In the genomic region with DNA sequence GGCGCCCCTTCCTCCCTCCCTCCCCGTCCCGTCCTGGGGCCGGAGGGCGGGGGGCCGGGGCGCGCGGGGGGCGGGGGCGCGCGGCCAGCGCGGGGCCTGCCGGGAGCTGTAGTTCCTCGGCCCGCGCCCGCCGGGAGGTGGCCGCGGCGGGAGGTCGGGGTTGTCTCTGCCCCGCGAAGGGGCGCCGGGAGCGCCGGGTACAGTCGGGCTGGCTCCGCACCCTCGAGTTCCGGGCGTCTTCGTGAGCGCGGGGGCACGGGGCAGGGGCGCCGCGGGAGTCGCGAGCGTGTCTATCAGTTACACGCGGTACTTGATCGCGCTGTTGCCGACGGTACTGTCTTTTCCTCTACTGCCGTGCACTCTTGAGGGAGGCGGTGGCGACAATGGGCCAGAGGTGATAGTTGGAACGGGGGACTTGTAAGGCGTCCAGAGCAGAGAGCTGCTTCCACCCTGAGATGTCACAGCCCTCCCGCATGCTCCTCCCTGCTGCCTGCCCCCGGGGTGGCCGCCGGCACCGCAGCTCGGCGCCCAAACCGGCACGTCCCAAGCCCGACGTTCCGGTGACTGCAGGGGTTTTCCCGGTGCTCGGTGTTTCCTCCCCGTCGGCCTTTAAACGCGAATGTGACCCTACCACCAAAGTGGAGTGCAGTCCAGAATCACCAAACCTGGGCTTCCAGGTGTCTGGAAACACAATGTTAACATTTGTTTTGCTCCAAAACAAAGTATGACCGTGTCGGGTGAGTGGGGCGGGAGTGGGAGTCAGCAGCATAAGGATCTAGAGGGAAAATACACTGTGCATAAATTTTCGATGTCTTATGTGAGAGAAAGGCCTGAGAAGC, we compare ENCODE assay signal across 8 cellular contexts. TPM values are rescaled to one million over a fixed set of nuclear protein-coding genes. Genes with fewer than 3 reads are reported as not detected.
DNase-seq lines count a peak whose midpoint lies in the region; ATAC-seq and TF ChIP-seq lines count a peak whose summit lies in the region.

A gene (minus strand): TSS at position 48 of the 839 bp plus-strand sequence. CDS start 8,309 bp downstream, outside the sequence.

- no peak for TF ChIP-seq CTCF in left lung (IDR thresholded peaks at IDR 0.05)

- H3K4me1 ChIP-seq in left lung, result peaks cover 15 to 53% of the 10 kb centered on the region in 2 donors

- H3K27ac ChIP-seq in left lung, result peak within 1 kb of the TSS; percentile 71 to 90

- ATAC-seq in HG02763 (IDR thresholded peaks at IDR 0.05; ENCODE audit: unreplicated experiment) (peak; percentile 68), left lung (peak; percentile 88)

- DNase-seq in NCI-H748 (lab: John Stamatoyannopoulos, UW; ENCODE audit: unreplicated experiment), result peak; percentile 63
- DNase-seq in NCI-H748 treated with DMSO at 0.1 percent for 48 hours (lab: John Stamatoyannopoulos, UW), result no peak
- peak; percentile 16 to 59 for DNase-seq in NCI-H1930 (lab: John Stamatoyannopoulos, UW)
- peak; percentile 64 to 65 for DNase-seq in activated CD4-positive, alpha-beta T cell treated with anti-CD3 and anti-CD28 coated beads for 4 hours
- peak; percentile 15 for DNase-seq in cortex of kidney (lab: John Stamatoyannopoulos, UW)
- peak in 1 of 2 donors; percentile 93 for DNase-seq in left lung
- peak; percentile 51 for DNase-seq in stimulated activated CD4-positive, alpha-beta T cell treated with anti-CD3 and anti-CD28 coated beads, Interleukin-4, amount 100 ng/mL, for 24 hours

- no peaks in the 10 kb centered on the region for H3K36me3 ChIP-seq in left lung

- no peaks in the 10 kb centered on the region for H3K9me3 ChIP-seq in left lung

- peaks cover 0 to 5% of the 10 kb centered on the region in 2 donors for H3K27me3 ChIP-seq in left lung

- H3K4me3 ChIP-seq in left lung, result peak within 1 kb of the TSS; percentile 71 to 78

- intact Hi-C loops in left lung (cut with DNase I), result no loop called here

RNA-seq across cellular contexts. Expression of the gene that starts here (rescaled TPM):
- total RNA-seq in left lung, result 10 to 100 TPM; 36.2 to 43.7 TPM
